ENCODE assay signal across 19 cellular contexts in the genomic region with DNA sequence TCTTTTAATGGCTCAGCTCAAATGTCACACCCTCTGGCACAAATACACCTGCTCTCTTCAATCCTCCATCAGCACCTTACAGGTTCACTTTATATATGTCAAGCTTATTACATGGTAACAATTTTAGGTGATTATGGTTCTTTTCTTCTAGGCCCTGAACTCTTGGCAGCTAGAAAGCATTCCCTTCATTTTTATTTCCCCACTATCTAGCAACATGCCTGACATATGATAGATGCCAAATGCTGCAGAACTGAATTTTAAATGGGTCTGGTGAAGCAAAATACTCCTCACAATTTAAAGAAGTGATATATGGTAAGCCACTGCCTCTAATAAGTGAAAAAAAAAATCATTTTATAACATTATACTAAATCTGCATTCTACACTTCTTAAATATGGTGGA.
DNase-seq lines count a peak whose midpoint lies in the region; ATAC-seq and TF ChIP-seq lines count a peak whose summit lies in the region.
"Had no signal": no experiment of that assay in that cellular context is flagged by ENCODE, and none has a peak within 500 bp of the region (broad histone marks: within the 10 kb centered on the region; RNA-seq: fewer than 3 reads in every experiment).

No MANE protein-coding gene starts in this region.

- H3K9me3 Mint-ChIP-seq in chondrocyte (ENCODE audit: low read depth) (no peaks in the 10 kb centered on the region), osteocyte (ENCODE audit: unreplicated experiment) (no peaks in the 10 kb centered on the region)

- no peaks in the 10 kb centered on the region for H3K27me3 Mint-ChIP-seq in chondrocyte (ENCODE audit: low read depth)
- no peaks in the 10 kb centered on the region for H3K27me3 Mint-ChIP-seq in osteocyte (ENCODE audit: unreplicated experiment)

- TF ChIP-seq POLR2A in GM18505 (IDR thresholded peaks at IDR 0.05; ENCODE audit: borderline replicate concordance, extremely low read depth, insufficient read depth, insufficient read length), result no peak

- H3K4me1 Mint-ChIP-seq in chondrocyte (ENCODE audit: low read depth) (peaks cover 61% of the 10 kb centered on the region), osteocyte (ENCODE audit: unreplicated experiment) (peaks cover 49% of the 10 kb centered on the region)

- no peak overlapping the region for H3K4me3 Mint-ChIP-seq in chondrocyte (ENCODE audit: unreplicated experiment)
- no peak overlapping the region for H3K4me3 Mint-ChIP-seq in osteocyte (ENCODE audit: unreplicated experiment)

- peak; percentile 5 for DNase-seq in NCI-H2171 treated with DMSO at 0.1 percent for 48 hours (lab: John Stamatoyannopoulos, UW)
- no peak for DNase-seq in NCI-H2171 (lab: John Stamatoyannopoulos, UW)
- DNase-seq in NCI-H2081 treated with DMSO at 0.1 percent for 48 hours (lab: John Stamatoyannopoulos, UW), result peak; percentile 15
- no peak for DNase-seq in chondrocyte (ENCODE audit: low spot score)
- DNase-seq in osteocyte (ENCODE audit: extremely low spot score, unreplicated experiment), result no peak
- DNase-seq in GOT3 (lab: John Stamatoyannopoulos, UW), result no peak
- no peak for DNase-seq in HT-29 (ENCODE audit: low spot score)
- DNase-seq: activated CD4-positive, alpha-beta T cell treated with anti-CD3 and anti-CD28 coated beads, Interleukin-2, amount 50 U/mL, for 1 hour; activated CD8-positive, alpha-beta memory T cell treated with anti-CD3 and anti-CD28 coated beads, Interleukin-2, amount 50 U/mL, for 4 hours; activated effector memory CD4-positive, alpha-beta T cell treated with Interleukin-2 at 50 U/mL for 16 hours; Calu3; dorsolateral prefrontal cortex; NCI-H187; pancreas; right lobe of liver; stimulated activated CD4-positive, alpha-beta T cell treated with anti-CD3 and anti-CD28 coated beads, Interleukin-15, amount 100 ng/mL, for 24 hours; substantia nigra; T-helper 2 cell had no signal

- no peak for TF ChIP-seq CTCF in chondrocyte (IDR thresholded peaks at IDR 0.05)
- TF ChIP-seq CTCF in osteocyte (IDR thresholded peaks at IDR 0.05), result no peak

- H3K27ac Mint-ChIP-seq in chondrocyte (ENCODE audit: unreplicated experiment), result peak overlapping the region; percentile 6
- peak overlapping the region; percentile 64 for H3K27ac Mint-ChIP-seq in osteocyte (ENCODE audit: unreplicated experiment)

- ATAC-seq in GM18505 (IDR thresholded peaks at IDR 0.05; ENCODE audit: unreplicated experiment), result no peak
- ATAC-seq: pancreas, right lobe of liver had no signal

- peaks cover 24% of the 10 kb centered on the region for H3K36me3 Mint-ChIP-seq in chondrocyte (ENCODE audit: low read depth)
- H3K36me3 Mint-ChIP-seq in osteocyte (ENCODE audit: unreplicated experiment), result peaks cover 38% of the 10 kb centered on the region

Comparison
In these comparisons a context has a peak if more than half of its experiments do, and no peak if none do; other contexts are left out.
1. DNase-seq: peak in NCI-H2171 treated with DMSO at 0.1 percent for 48 hours (single experiment) and NCI-H2081 treated with DMSO at 0.1 percent for 48 hours (single experiment); none in NCI-H2171 (single experiment), chondrocyte (single experiment), osteocyte (single experiment), GOT3 (single experiment) and HT-29 (single experiment).